ENCODE assay signal across 1 cellular context in genomic region chr21:46274797-46275390, GRCh38.
TF ChIP-seq lines count a peak whose summit lies in the region.

No MANE protein-coding gene starts in this region.

TF ChIP-seq in K562, 482 proteins besides CTCF, POLR2A, EP300 and RAD21:
- TF ChIP-seq ZNF384 (IDR thresholded peaks at IDR 0.05; ENCODE audit: low read depth, low read length) (0 out of 2 replicates have a peak, but pooled peaks have one; percentile 37), NFIC (IDR thresholded peaks at IDR 0.05) (no peak)
- TF ChIP-seq, protein P1, sequence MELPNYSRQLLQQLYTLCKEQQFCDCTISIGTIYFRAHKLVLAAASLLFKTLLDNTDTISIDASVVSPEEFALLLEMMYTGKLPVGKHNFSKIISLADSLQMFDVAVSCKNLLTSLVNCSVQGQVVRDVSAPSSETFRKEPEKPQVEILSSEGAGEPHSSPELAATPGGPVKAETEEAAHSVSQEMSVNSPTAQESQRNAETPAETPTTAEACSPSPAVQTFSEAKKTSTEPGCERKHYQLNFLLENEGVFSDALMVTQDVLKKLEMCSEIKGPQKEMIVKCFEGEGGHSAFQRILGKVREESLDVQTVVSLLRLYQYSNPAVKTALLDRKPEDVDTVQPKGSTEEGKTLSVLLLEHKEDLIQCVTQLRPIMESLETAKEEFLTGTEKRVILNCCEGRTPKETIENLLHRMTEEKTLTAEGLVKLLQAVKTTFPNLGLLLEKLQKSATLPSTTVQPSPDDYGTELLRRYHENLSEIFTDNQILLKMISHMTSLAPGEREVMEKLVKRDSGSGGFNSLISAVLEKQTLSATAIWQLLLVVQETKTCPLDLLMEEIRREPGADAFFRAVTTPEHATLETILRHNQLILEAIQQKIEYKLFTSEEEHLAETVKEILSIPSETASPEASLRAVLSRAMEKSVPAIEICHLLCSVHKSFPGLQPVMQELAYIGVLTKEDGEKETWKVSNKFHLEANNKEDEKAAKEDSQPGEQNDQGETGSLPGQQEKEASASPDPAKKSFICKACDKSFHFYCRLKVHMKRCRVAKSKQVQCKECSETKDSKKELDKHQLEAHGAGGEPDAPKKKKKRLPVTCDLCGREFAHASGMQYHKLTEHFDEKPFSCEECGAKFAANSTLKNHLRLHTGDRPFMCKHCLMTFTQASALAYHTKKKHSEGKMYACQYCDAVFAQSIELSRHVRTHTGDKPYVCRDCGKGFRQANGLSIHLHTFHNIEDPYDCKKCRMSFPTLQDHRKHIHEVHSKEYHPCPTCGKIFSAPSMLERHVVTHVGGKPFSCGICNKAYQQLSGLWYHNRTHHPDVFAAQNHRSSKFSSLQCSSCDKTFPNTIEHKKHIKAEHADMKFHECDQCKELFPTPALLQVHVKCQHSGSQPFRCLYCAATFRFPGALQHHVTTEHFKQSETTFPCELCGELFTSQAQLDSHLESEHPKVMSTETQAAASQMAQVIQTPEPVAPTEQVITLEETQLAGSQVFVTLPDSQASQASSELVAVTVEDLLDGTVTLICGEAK (IDR thresholded peaks at IDR 0.05): peak; percentile 82
- TF ChIP-seq, protein P1 (CRISPR knock-in tag; IDR thresholded peaks at IDR 0.05): peak; percentile 74
